Comparison of ENCODE assay signal across 18 cellular contexts in genomic region chrX:41474726-41475100, GRCh38. TPM values are rescaled to one million over a fixed set of nuclear protein-coding genes. Genes with fewer than 3 reads are reported as not detected.
A peak's percentile ranks its signal among the peaks of the same experiment; 100 is the strongest.
DNase-seq lines count a peak whose midpoint lies in the region; ATAC-seq and TF ChIP-seq lines count a peak whose summit lies in the region.
"Had no signal": no experiment of that assay in that cellular context is flagged by ENCODE, and none has a peak within 500 bp of the region (broad histone marks: within the 10 kb centered on the region; RNA-seq: fewer than 3 reads in every experiment).

No MANE protein-coding gene starts in this region.

- H3K36me3 Mint-ChIP-seq in brain = peaks cover 3% of the 10 kb centered on the region
- H3K36me3 Mint-ChIP-seq in nephron progenitor cell (ENCODE audit: low read depth) = no peaks in the 10 kb centered on the region
- no peaks in the 10 kb centered on the region for H3K36me3 Mint-ChIP-seq in activated T-cell treated with anti-CD3 and anti-CD28 coated beads, Interleukin-2, amount 50 U/mL, for 4 hours (ENCODE audit: insufficient read depth)
- H3K36me3 Mint-ChIP-seq: CD8-positive, alpha-beta T cell had no signal

- H3K27ac ChIP-seq in dorsolateral prefrontal cortex (peak overlapping the region in 7 of 59 donors; percentile 16 to 59 (median 31)), Peyer's patch (no peak overlapping the region)

- H3K4me3 ChIP-seq in iPS-15b (ENCODE audit: low read depth, low read length) = peak overlapping the region; percentile 35
- H3K4me3 ChIP-seq in dorsolateral prefrontal cortex = no peak overlapping the region
- no peak overlapping the region for H3K4me3 ChIP-seq in Peyer's patch
- H3K4me3 ChIP-seq: MG63 had no signal

- H3K27me3 Mint-ChIP-seq in brain (no peaks in the 10 kb centered on the region), nephron progenitor cell (ENCODE audit: low read depth, poor library complexity) (no peaks in the 10 kb centered on the region)
- H3K27me3 Mint-ChIP-seq in activated T-cell treated with anti-CD3 and anti-CD28 coated beads, Interleukin-2, amount 50 U/mL, for 4 hours (ENCODE audit: low read depth) = no peaks in the 10 kb centered on the region

- TF ChIP-seq POLR2A in Peyer's patch (IDR thresholded peaks at IDR 0.05) = no peak

- peak overlapping the region; percentile 81 for H3K9ac ChIP-seq in iPS-15b (ENCODE audit: low read depth, low read length)

- H3K4me1 ChIP-seq in iPS-15b (ENCODE audit: control insufficient read depth, insufficient read depth, low read length) (peaks cover 12% of the 10 kb centered on the region), Peyer's patch (no peaks in the 10 kb centered on the region)

- H3K9me3 Mint-ChIP-seq in brain (peaks cover 0 to 10% (median 2%) of the 10 kb centered on the region in 5 experiments), nephron progenitor cell (peaks cover 28% of the 10 kb centered on the region)
- H3K9me3 Mint-ChIP-seq in activated T-cell treated with anti-CD3 and anti-CD28 coated beads, Interleukin-2, amount 50 U/mL, for 4 hours = no peaks in the 10 kb centered on the region
- H3K9me3 Mint-ChIP-seq: CD8-positive, alpha-beta T cell had no signal

- H3K27me3 ChIP-seq in iPS-15b (ENCODE audit: control insufficient read depth, insufficient read depth, low read length) (no peaks in the 10 kb centered on the region), dorsolateral prefrontal cortex (peaks cover 0 to 42% (median 7%) of the 10 kb centered on the region in 45 donors), Peyer's patch (no peaks in the 10 kb centered on the region)
- H3K27me3 ChIP-seq: MG63 had no signal

- TF ChIP-seq CTCF in brain (conservative IDR thresholded peaks at IDR 0.05) = no peak
- no peak for TF ChIP-seq CTCF in nephron progenitor cell (IDR thresholded peaks at IDR 0.05)
- no peak for TF ChIP-seq CTCF in dorsolateral prefrontal cortex (IDR thresholded peaks at IDR 0.05 in 54 of 56, conservative IDR thresholded peaks at IDR 0.05 in 2 of 56; ENCODE audit: low read depth in 1 of 56, partially characterized antibody in 56 of 56)
- no peak for TF ChIP-seq CTCF in Peyer's patch (IDR thresholded peaks at IDR 0.05)

- H3K9me3 ChIP-seq in iPS-15b (ENCODE audit: control insufficient read depth, insufficient read depth, low read length) (no peaks in the 10 kb centered on the region), Peyer's patch (no peaks in the 10 kb centered on the region)
- H3K9me3 ChIP-seq: MG63 had no signal

- ATAC-seq in activated T-cell treated with anti-CD3 and anti-CD28 coated beads, Interleukin-2, amount 50 U/mL, for 4 hours = no peak
- ATAC-seq: CD8-positive, alpha-beta T cell had no signal

- H3K36me3 ChIP-seq in iPS-15b (ENCODE audit: control insufficient read depth, insufficient read depth, low read length) (no peaks in the 10 kb centered on the region), Peyer's patch (no peaks in the 10 kb centered on the region)
- H3K36me3 ChIP-seq: MG63 had no signal

- intact Hi-C loops in dorsolateral prefrontal cortex (cut with DNase I) = no loop called here

- H3K4me1 Mint-ChIP-seq in brain (peaks cover 38% of the 10 kb centered on the region), nephron progenitor cell (peaks cover 17% of the 10 kb centered on the region)
- no peaks in the 10 kb centered on the region for H3K4me1 Mint-ChIP-seq in activated T-cell treated with anti-CD3 and anti-CD28 coated beads, Interleukin-2, amount 50 U/mL, for 4 hours (ENCODE audit: low read depth)

- peak overlapping the region in 1 of 5 experiments; percentile 72 for H3K4me3 Mint-ChIP-seq in brain
- no peak overlapping the region for H3K4me3 Mint-ChIP-seq in nephron progenitor cell
- H3K4me3 Mint-ChIP-seq in activated T-cell treated with anti-CD3 and anti-CD28 coated beads, Interleukin-2, amount 50 U/mL, for 4 hours = no peak overlapping the region
- H3K4me3 Mint-ChIP-seq: CD8-positive, alpha-beta T cell had no signal

- peak overlapping the region; percentile 97 to 99 (median 98) for H3K27ac Mint-ChIP-seq in brain
- H3K27ac Mint-ChIP-seq in nephron progenitor cell = peak overlapping the region; percentile 99
- H3K27ac Mint-ChIP-seq: CD8-positive, alpha-beta T cell had no signal

- DNase-seq in ELF-1 (ENCODE audit: low read depth, low spot score) = peak; percentile 78
- DNase-seq in nephron progenitor cell = no peak
- DNase-seq in dorsolateral prefrontal cortex = no peak
- DNase-seq in middle frontal gyrus (ENCODE audit: extremely low spot score, low spot score) = no peak
- DNase-seq in Peyer's patch = no peak
- no peak for DNase-seq in activated T-cell treated with anti-CD3 and anti-CD28 coated beads, Interleukin-2, amount 50 U/mL, for 4 hours
- DNase-seq: CD8-positive, alpha-beta T cell; DND-41; GDM1; MG63; NCI-H1092; NCI-H774 had no signal

RNA-seq across cellular contexts. Expression of gene NYX, which starts 27.6 kb away (rescaled TPM):
- polyA plus RNA-seq in brain (ENCODE audit: insufficient read depth, low read depth, low replicate concordance) = not detected
- under 1 TPM in 10 of 120 experiments, not detected in 110; 0.13 to 0.63 (median 0.20) TPM for total RNA-seq in dorsolateral prefrontal cortex
- not detected for total RNA-seq in Peyer's patch
- not detected for total RNA-seq in activated T-cell treated with anti-CD3 and anti-CD28 coated beads, Interleukin-2, amount 50 U/mL, for 4 hours
- total RNA-seq: CD8-positive, alpha-beta T cell; H4; NCI-H460; SK-MEL-5 had no signal
- polyA plus RNA-seq: BJ had no signal
